ENCODE assay signal across 25 cellular contexts in the genomic region with DNA sequence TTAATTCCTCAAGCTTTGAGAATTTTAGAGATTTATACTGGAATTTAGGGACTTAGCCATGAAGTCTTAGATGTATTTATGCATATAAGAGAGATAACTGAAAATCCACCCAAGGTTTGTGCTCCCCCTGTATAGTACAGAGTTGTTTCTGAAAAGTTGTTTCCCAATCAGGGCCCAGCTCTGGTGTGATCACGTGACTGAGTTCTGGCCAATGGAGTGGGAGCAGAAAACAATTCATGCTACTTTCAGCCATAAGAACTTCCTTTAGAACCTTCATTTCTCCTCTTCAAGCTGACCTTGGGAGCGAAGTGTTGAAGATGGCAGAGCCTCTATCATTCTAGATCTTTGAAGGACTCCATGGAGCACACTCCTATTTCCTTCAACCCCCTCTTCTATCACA.
"Had no signal": no experiment of that assay in that cellular context is flagged by ENCODE, and none has a peak within 500 bp of the region (broad histone marks: within the 10 kb centered on the region; RNA-seq: fewer than 3 reads in every experiment).

No MANE protein-coding gene starts in this region.

- H3K4me1 ChIP-seq: left lung, lower lobe of right lung, pancreas, prostate gland, sigmoid colon, spleen, stomach, tibial nerve, uterus had no signal

- H3K4me3 ChIP-seq: left lung, lower lobe of right lung, pancreas, prostate gland, sigmoid colon, spleen, stomach, thoracic aorta, tibial nerve, uterus had no signal

- FAIRE-seq: kidney, pancreas, small intestine had no signal

- ATAC-seq: left colon; left lung; lower lobe of right lung; naive thymus-derived CD8-positive, alpha-beta T cell; pancreas; right cardiac atrium; stimulated activated naive B cell treated with anti-CD40 and anti-IgM and Interleukin-4, amounts not matched to agents 10 μg/mL and 1 μg/mL and 100 μg/mL, for 72 hours; stimulated activated naive CD8-positive, alpha-beta T cell treated with anti-CD3 and anti-CD28 coated beads, Interleukin-15, Interleukin-2, amounts not matched to agents 100 U/mL and 50 U/mL, for 24 hours had no signal

- H3K27ac ChIP-seq: left lung, lower lobe of right lung, pancreas, prostate gland, sigmoid colon, spleen, stomach, thoracic aorta, tibial nerve, uterus had no signal

- H3K9me3 ChIP-seq: left lung, lower lobe of right lung, pancreas, prostate gland, sigmoid colon, spleen, stomach, thoracic aorta, tibial nerve, uterus had no signal

- H3K36me3 ChIP-seq: left lung, lower lobe of right lung, pancreas, prostate gland, sigmoid colon, spleen, stomach, thoracic aorta, tibial nerve, uterus had no signal

- DNase-seq: hippocampal formation; immature natural killer cell; kidney; left colon; left lung; lower lobe of right lung; mammary epithelial cell; mesenchymal stem cell; naive thymus-derived CD8-positive, alpha-beta T cell; nucleus accumbens; pancreas; posterior cingulate gyrus; retina; right cardiac atrium; sigmoid colon; small intestine; spleen; stimulated activated CD4-positive, alpha-beta T cell treated with anti-CD3 and anti-CD28 coated beads, Interleukin-4, amount 100 ng/mL, for 4 hours; stimulated activated naive B cell treated with anti-CD40 and anti-IgM and Interleukin-4, amounts not matched to agents 10 μg/mL and 1 μg/mL and 100 μg/mL, for 72 hours; stimulated activated naive CD8-positive, alpha-beta T cell treated with anti-CD3 and anti-CD28 coated beads, Interleukin-15, Interleukin-2, amounts not matched to agents 100 U/mL and 50 U/mL, for 24 hours; stomach; uterus had no signal

- H3K27me3 ChIP-seq: left lung, pancreas, sigmoid colon, spleen, stomach, tibial nerve, uterus had no signal
